ENCODE assay signal across 7 cellular contexts in the genomic region with DNA sequence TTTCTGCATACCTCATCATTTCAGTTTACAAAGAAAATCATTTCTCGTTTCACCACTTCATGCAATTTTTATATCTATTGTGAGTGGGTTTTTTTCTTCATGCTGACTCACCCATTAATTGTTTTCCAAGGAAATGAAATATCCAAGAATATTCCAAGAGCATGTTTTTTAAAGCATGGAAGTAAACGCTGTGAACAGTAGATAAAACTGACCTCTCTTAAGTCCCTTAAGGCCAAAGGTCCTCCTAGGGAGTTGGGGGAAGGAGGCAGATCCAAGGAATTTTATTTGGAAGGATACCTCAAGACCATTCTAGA. TPM values are rescaled to one million over a fixed set of nuclear protein-coding genes. Genes with fewer than 3 reads are reported as not detected.
A peak's percentile ranks its signal among the peaks of the same experiment; 100 is the strongest.
DNase-seq lines count a peak whose midpoint lies in the region; ATAC-seq, FAIRE-seq and TF ChIP-seq lines count a peak whose summit lies in the region.

No MANE protein-coding gene starts in this region.

- no peaks in the 10 kb centered on the region for H3K36me3 Mint-ChIP-seq in activated CD8-positive, alpha-beta T cell treated with anti-CD3 and anti-CD28 coated beads, Interleukin-2, amount 10 ng/mL, durations not matched to agents 7 days and 5 days (ENCODE audit: low read depth)

- intact Hi-C loops in spleen (cut with DNase I; ENCODE audit: low total_unique reads), result loop anchor here (10.0 kb wide), 1 partner anchor 242 kb away; no protein-coding TSS in a partner anchor

- H3K27ac ChIP-seq in HUES6 (ENCODE audit: low read depth, low read length) (peak overlapping the region; percentile 99), hepatocyte (peak overlapping the region; percentile 94), spleen (peak overlapping the region; percentile 75 to 91 (median 83)), small intestine (ENCODE audit: low read depth in 1 of 2, low read length in 1 of 2) (peak overlapping the region in 1 of 2 donors; percentile 93)

- peak overlapping the region; percentile 97 for H3K9ac ChIP-seq in HUES6 (ENCODE audit: low read length)

- no peak for FAIRE-seq in small intestine (lab: Jason Lieb, UNC)

- ATAC-seq in activated CD8-positive, alpha-beta T cell treated with anti-CD3 and anti-CD28 coated beads, Interleukin-2, amount 10 ng/mL, durations not matched to agents 7 days and 5 days, result no peak

- H3K4me2 ChIP-seq in hepatocyte, result peak overlapping the region; percentile 88

- peaks cover 29% of the 10 kb centered on the region for H3K4me1 Mint-ChIP-seq in activated CD8-positive, alpha-beta T cell treated with anti-CD3 and anti-CD28 coated beads, Interleukin-2, amount 10 ng/mL, durations not matched to agents 7 days and 5 days (ENCODE audit: low read depth)

- no peaks in the 10 kb centered on the region for H3K9me2 ChIP-seq in hepatocyte (replicated peaks; ENCODE audit: insufficient read depth)

- H3K36me3 ChIP-seq in HUES6 (ENCODE audit: control insufficient read depth, insufficient read depth, low read length) (no peaks in the 10 kb centered on the region), hepatocyte (replicated peaks; ENCODE audit: insufficient read depth, low read depth) (no peaks in the 10 kb centered on the region), spleen (no peaks in the 10 kb centered on the region), small intestine (ENCODE audit: control insufficient read depth in 2 of 2, insufficient read depth in 2 of 2, low read length in 2 of 2) (no peaks in the 10 kb centered on the region)

- peaks cover 28% of the 10 kb centered on the region for H3K4me1 ChIP-seq in HUES6 (ENCODE audit: control insufficient read depth, insufficient read depth, low read length)
- peaks cover 18% of the 10 kb centered on the region for H3K4me1 ChIP-seq in hepatocyte (ENCODE audit: insufficient read depth)
- peaks cover 7 to 51% (median 36%) of the 10 kb centered on the region in 6 donors for H3K4me1 ChIP-seq in spleen
- no peaks in the 10 kb centered on the region for H3K4me1 ChIP-seq in small intestine (ENCODE audit: control insufficient read depth in 2 of 2, insufficient read depth in 1 of 2, low read depth in 1 of 2, low read length in 1 of 2)

- no peaks in the 10 kb centered on the region for H4K20me1 ChIP-seq in hepatocyte (ENCODE audit: insufficient read depth, poor library complexity, severe bottlenecking)

- CTCF ChIA-PET in activated CD8-positive, alpha-beta T cell treated with anti-CD3 and anti-CD28 coated beads, Interleukin-2, amount 10 ng/mL, durations not matched to agents 7 days and 5 days (lab: Charles Lee), result interaction anchor here (0.9 to 1.2 kb wide), 3 partner anchors 41 to 308 kb away, joined by 3 to 5 read pairs (median 3); no protein-coding TSS in a partner anchor

- no peak for DNase-seq in activated CD8-positive, alpha-beta T cell treated with anti-CD3 and anti-CD28 coated beads, Interleukin-2, amount 10 ng/mL, durations not matched to agents 7 days and 5 days
- DNase-seq in hepatocyte (ENCODE audit: low spot score) (no peak), spleen (no peak), small intestine (no peak), superior temporal gyrus (ENCODE audit: extremely low spot score) (no peak), NCI-H524 (lab: John Stamatoyannopoulos, UW) (no peak)

- 6% methylated on average over 2 of the region's 2 CpGs for WGBS in hepatocyte (ENCODE audit: low lambda C conversion rate, missing lambda C conversion rate)
- 14 to 33% (median 19%) methylated on average over 2 of the region's 2 CpGs for WGBS in spleen, 5 donors
- 4 to 11% (median 5%) methylated on average over 2 of the region's 2 CpGs for WGBS in small intestine, 3 donors

- H3K4me3 Mint-ChIP-seq in activated CD8-positive, alpha-beta T cell treated with anti-CD3 and anti-CD28 coated beads, Interleukin-2, amount 10 ng/mL, durations not matched to agents 7 days and 5 days, result peak overlapping the region; percentile 72

- H2AFZ ChIP-seq in hepatocyte, result peak overlapping the region; percentile 69

- POLR2A ChIA-PET in activated CD8-positive, alpha-beta T cell treated with anti-CD3 and anti-CD28 coated beads, Interleukin-2, amount 10 ng/mL, durations not matched to agents 7 days and 5 days (lab: Charles Lee), result no interaction called here

- no peaks in the 10 kb centered on the region for H3K9me3 Mint-ChIP-seq in activated CD8-positive, alpha-beta T cell treated with anti-CD3 and anti-CD28 coated beads, Interleukin-2, amount 10 ng/mL, durations not matched to agents 7 days and 5 days (ENCODE audit: insufficient read depth)

- H3K27me3 ChIP-seq in HUES6 (ENCODE audit: control insufficient read depth, insufficient read depth, low read length) (peaks cover 12% of the 10 kb centered on the region), hepatocyte (no peaks in the 10 kb centered on the region), spleen (replicated peaks in 1 of 7) (peaks cover 0 to 67% (median 33%) of the 10 kb centered on the region in 7 donors), small intestine (ENCODE audit: control insufficient read depth in 2 of 2, insufficient read depth in 2 of 2, low read length in 2 of 2) (peaks cover 0 to 3% of the 10 kb centered on the region in 2 donors)

- no peak for TF ChIP-seq CTCF in hepatocyte (IDR thresholded peaks at IDR 0.05; ENCODE audit: poor library complexity)
- no peak for TF ChIP-seq CTCF in spleen (IDR thresholded peaks at IDR 0.05 in 8 of 11, conservative IDR thresholded peaks at IDR 0.05 in 3 of 11)

- H3K9me3 ChIP-seq in HUES6 (ENCODE audit: control insufficient read depth, insufficient read depth, low read depth, low read length), result no peaks in the 10 kb centered on the region
- no peaks in the 10 kb centered on the region for H3K9me3 ChIP-seq in hepatocyte (ENCODE audit: low read depth)
- no peaks in the 10 kb centered on the region for H3K9me3 ChIP-seq in spleen
- H3K9me3 ChIP-seq in small intestine (ENCODE audit: control insufficient read depth, low read depth), result no peaks in the 10 kb centered on the region

- peaks cover 57% of the 10 kb centered on the region for H3K27me3 Mint-ChIP-seq in activated CD8-positive, alpha-beta T cell treated with anti-CD3 and anti-CD28 coated beads, Interleukin-2, amount 10 ng/mL, durations not matched to agents 7 days and 5 days (ENCODE audit: low read depth)

- H3K4me3 ChIP-seq in HUES6 (ENCODE audit: low read depth, low read length) (peak overlapping the region; percentile 91), hepatocyte (peak overlapping the region; percentile 51), spleen (peak overlapping the region in 6 of 8 donors; percentile 36 to 92 (median 47)), small intestine (ENCODE audit: low read depth in 1 of 2, low read length in 2 of 2) (peak overlapping the region in 1 of 2 donors; percentile 62)

- no peak for TF ChIP-seq POLR2A in spleen (IDR thresholded peaks at IDR 0.05)

- H3K27ac Mint-ChIP-seq in activated CD8-positive, alpha-beta T cell treated with anti-CD3 and anti-CD28 coated beads, Interleukin-2, amount 10 ng/mL, durations not matched to agents 7 days and 5 days, result no peak overlapping the region

- peaks cover 18% of the 10 kb centered on the region for H3K79me2 ChIP-seq in hepatocyte

RNA-seq across cellular contexts. Expression of a gene that starts 2.6 kb away (rescaled TPM):
- total RNA-seq in activated CD8-positive, alpha-beta T cell treated with anti-CD3 and anti-CD28 coated beads, Interleukin-2, amount 10 ng/mL, durations not matched to agents 7 days and 5 days, result under 1 TPM; 0.53 to 0.57 TPM
- total RNA-seq in hepatocyte (47.5 and 50.1 TPM in 2 replicates), spleen (100 to 1,000 TPM in 2 of 7 donors, 10 to 100 TPM in 5; 49.2 to 115 (median 82.7) TPM)
- polyA plus RNA-seq in hepatocyte (23.4 and 28.1 TPM in 2 replicates), spleen (1 to 10 TPM; 4.0 to 8.3 (median 5.1) TPM), small intestine (10 to 100 TPM in 1 of 3 donors, 1 to 10 TPM in 2; 4.5 to 12.0 (median 5.7) TPM)

RNA-seq across cellular contexts. Expression of a gene that starts 39.8 kb away (rescaled TPM):
- under 1 TPM; 0.34 to 0.37 TPM for total RNA-seq in activated CD8-positive, alpha-beta T cell treated with anti-CD3 and anti-CD28 coated beads, Interleukin-2, amount 10 ng/mL, durations not matched to agents 7 days and 5 days
- total RNA-seq in hepatocyte (156 and 158 TPM in 2 replicates), spleen (1 to 10 TPM; 1.6 to 7.4 (median 3.0) TPM)
- polyA plus RNA-seq in hepatocyte (111 and 126 TPM in 2 replicates), spleen (10 to 100 TPM in 1 of 3 donors, 1 to 10 TPM in 2; 3.5 to 11.2 (median 9.1) TPM), small intestine (100 to 1,000 TPM in 1 of 3 donors, 1 to 10 TPM in 1, not detected in 1; 5.4 to 134 TPM)

Comparison
In these comparisons a context has a peak if more than half of its experiments do, and no peak if none do; other contexts are left out.
1. RNA of a gene that starts 2.6 kb away (total RNA-seq): 49.2 to 115 TPM in spleen and 47.5 to 50.1 TPM in hepatocyte; 0.53 to 0.57 TPM in activated CD8-positive, alpha-beta T cell treated with anti-CD3 and anti-CD28 coated beads, Interleukin-2, amount 10 ng/mL, durations not matched to agents 7 days and 5 days; every median in the first group is over 10 times any median in the second.
2. RNA of a gene that starts 39.8 kb away (total RNA-seq): 156 to 158 TPM in hepatocyte; 1.6 to 7.4 TPM in spleen and 0.34 to 0.37 TPM in activated CD8-positive, alpha-beta T cell treated with anti-CD3 and anti-CD28 coated beads, Interleukin-2, amount 10 ng/mL, durations not matched to agents 7 days and 5 days; every median in the first group is over 10 times any median in the second.